In genomic region chr20:13638496-13639477, GRCh38 we compare ENCODE assay signal across 1 cellular context.
A peak's percentile ranks its signal among the peaks of the same experiment; 100 is the strongest.
TF ChIP-seq lines count a peak whose summit lies in the region.

TASP1 (minus strand) TSS chr20:13638932; CDS start chr20:13630078, 8,854 bp downstream.

TF ChIP-seq in H1, 55 proteins besides CTCF, POLR2A, EP300 and RAD21 (continued from another document):
- TF ChIP-seq, protein P1, sequence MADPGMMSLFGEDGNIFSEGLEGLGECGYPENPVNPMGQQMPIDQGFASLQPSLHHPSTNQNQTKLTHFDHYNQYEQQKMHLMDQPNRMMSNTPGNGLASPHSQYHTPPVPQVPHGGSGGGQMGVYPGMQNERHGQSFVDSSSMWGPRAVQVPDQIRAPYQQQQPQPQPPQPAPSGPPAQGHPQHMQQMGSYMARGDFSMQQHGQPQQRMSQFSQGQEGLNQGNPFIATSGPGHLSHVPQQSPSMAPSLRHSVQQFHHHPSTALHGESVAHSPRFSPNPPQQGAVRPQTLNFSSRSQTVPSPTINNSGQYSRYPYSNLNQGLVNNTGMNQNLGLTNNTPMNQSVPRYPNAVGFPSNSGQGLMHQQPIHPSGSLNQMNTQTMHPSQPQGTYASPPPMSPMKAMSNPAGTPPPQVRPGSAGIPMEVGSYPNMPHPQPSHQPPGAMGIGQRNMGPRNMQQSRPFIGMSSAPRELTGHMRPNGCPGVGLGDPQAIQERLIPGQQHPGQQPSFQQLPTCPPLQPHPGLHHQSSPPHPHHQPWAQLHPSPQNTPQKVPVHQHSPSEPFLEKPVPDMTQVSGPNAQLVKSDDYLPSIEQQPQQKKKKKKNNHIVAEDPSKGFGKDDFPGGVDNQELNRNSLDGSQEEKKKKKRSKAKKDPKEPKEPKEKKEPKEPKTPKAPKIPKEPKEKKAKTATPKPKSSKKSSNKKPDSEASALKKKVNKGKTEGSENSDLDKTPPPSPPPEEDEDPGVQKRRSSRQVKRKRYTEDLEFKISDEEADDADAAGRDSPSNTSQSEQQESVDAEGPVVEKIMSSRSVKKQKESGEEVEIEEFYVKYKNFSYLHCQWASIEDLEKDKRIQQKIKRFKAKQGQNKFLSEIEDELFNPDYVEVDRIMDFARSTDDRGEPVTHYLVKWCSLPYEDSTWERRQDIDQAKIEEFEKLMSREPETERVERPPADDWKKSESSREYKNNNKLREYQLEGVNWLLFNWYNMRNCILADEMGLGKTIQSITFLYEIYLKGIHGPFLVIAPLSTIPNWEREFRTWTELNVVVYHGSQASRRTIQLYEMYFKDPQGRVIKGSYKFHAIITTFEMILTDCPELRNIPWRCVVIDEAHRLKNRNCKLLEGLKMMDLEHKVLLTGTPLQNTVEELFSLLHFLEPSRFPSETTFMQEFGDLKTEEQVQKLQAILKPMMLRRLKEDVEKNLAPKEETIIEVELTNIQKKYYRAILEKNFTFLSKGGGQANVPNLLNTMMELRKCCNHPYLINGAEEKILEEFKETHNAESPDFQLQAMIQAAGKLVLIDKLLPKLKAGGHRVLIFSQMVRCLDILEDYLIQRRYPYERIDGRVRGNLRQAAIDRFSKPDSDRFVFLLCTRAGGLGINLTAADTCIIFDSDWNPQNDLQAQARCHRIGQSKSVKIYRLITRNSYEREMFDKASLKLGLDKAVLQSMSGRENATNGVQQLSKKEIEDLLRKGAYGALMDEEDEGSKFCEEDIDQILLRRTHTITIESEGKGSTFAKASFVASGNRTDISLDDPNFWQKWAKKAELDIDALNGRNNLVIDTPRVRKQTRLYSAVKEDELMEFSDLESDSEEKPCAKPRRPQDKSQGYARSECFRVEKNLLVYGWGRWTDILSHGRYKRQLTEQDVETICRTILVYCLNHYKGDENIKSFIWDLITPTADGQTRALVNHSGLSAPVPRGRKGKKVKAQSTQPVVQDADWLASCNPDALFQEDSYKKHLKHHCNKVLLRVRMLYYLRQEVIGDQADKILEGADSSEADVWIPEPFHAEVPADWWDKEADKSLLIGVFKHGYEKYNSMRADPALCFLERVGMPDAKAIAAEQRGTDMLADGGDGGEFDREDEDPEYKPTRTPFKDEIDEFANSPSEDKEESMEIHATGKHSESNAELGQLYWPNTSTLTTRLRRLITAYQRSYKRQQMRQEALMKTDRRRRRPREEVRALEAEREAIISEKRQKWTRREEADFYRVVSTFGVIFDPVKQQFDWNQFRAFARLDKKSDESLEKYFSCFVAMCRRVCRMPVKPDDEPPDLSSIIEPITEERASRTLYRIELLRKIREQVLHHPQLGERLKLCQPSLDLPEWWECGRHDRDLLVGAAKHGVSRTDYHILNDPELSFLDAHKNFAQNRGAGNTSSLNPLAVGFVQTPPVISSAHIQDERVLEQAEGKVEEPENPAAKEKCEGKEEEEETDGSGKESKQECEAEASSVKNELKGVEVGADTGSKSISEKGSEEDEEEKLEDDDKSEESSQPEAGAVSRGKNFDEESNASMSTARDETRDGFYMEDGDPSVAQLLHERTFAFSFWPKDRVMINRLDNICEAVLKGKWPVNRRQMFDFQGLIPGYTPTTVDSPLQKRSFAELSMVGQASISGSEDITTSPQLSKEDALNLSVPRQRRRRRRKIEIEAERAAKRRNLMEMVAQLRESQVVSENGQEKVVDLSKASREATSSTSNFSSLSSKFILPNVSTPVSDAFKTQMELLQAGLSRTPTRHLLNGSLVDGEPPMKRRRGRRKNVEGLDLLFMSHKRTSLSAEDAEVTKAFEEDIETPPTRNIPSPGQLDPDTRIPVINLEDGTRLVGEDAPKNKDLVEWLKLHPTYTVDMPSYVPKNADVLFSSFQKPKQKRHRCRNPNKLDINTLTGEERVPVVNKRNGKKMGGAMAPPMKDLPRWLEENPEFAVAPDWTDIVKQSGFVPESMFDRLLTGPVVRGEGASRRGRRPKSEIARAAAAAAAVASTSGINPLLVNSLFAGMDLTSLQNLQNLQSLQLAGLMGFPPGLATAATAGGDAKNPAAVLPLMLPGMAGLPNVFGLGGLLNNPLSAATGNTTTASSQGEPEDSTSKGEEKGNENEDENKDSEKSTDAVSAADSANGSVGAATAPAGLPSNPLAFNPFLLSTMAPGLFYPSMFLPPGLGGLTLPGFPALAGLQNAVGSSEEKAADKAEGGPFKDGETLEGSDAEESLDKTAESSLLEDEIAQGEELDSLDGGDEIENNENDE (IDR thresholded peaks at IDR 0.05; ENCODE audit: insufficient replicate concordance, low read length) = no peak
- TF ChIP-seq GABPA (IDR thresholded peaks at IDR 0.05; ENCODE audit: borderline replicate concordance, insufficient read depth, low read length) (peak; percentile 82; the same call in 1 of the 2 replicates), GTF2F1 (IDR thresholded peaks at IDR 0.05; ENCODE audit: borderline replicate concordance, low read depth, low read length) (no peak), SP1 (IDR thresholded peaks at IDR 0.05; ENCODE audit: low read depth, low read length) (0 out of 2 replicates have a peak, but pooled peaks have one; percentile 14), POLR2AphosphoS5 (IDR thresholded peaks at IDR 0.05; ENCODE audit: low read depth, low read length) (peak; percentile 32; the same call in 1 of the 2 replicates), ASH2L (IDR thresholded peaks at IDR 0.05; ENCODE audit: low read length) (peak; percentile 96), KDM4A (IDR thresholded peaks at IDR 0.05; ENCODE audit: low read depth, low read length, severe bottlenecking) (peak; percentile 65), TEAD4 (IDR thresholded peaks at IDR 0.05; ENCODE audit: low read depth, low read length) (no peak), TAF1 (IDR thresholded peaks at IDR 0.05; ENCODE audit: low read depth, low read length) (peak; percentile 54; the same call in 1 of the 2 replicates), ZNF274 (IDR thresholded peaks at IDR 0.05; ENCODE audit: borderline replicate concordance, extremely low read depth, low read length) (no peak), PHF8 (conservative IDR thresholded peaks at IDR 0.05; ENCODE audit: low read depth, low read length) (peak; percentile 56), SAP30 (IDR thresholded peaks at IDR 0.05; ENCODE audit: insufficient read depth, insufficient replicate concordance, low read length) (peak; percentile 98), CEBPB (IDR thresholded peaks at IDR 0.05; ENCODE audit: low read depth, low read length) (no peak), RXRA (IDR thresholded peaks at IDR 0.05; ENCODE audit: insufficient read depth, low read depth, low read length) (no peak), HDAC6 (IDR thresholded peaks at IDR 0.05; ENCODE audit: low read depth, low read length) (no peak), SIX5 (IDR thresholded peaks at IDR 0.05; ENCODE audit: low read depth, low read length) (no peak), CREB1 (IDR thresholded peaks at IDR 0.05) (0 out of 2 replicates have a peak, but pooled peaks have one; percentile 26), SUZ12 (IDR thresholded peaks at IDR 0.05; ENCODE audit: low read length) (no peak), TCF12 (IDR thresholded peaks at IDR 0.05; ENCODE audit: low read depth, low read length) (no peak), CBX5 (IDR thresholded peaks at IDR 0.05; ENCODE audit: low read depth, low read length) (no peak), YY1 (IDR thresholded peaks at IDR 0.05; ENCODE audit: low read depth, low read length) (no peak), MAX (IDR thresholded peaks at IDR 0.05) (no peak; the same call in 1 of the 2 replicates), SIRT6 (IDR thresholded peaks at IDR 0.05; ENCODE audit: low read length) (no peak), NANOG (IDR thresholded peaks at IDR 0.05; ENCODE audit: insufficient read depth, low read depth, low read length, poor library complexity, severe bottlenecking) (no peak), SP2 (IDR thresholded peaks at IDR 0.05; ENCODE audit: low read length) (no peak), TBP (IDR thresholded peaks at IDR 0.05; ENCODE audit: low read depth, low read length) (peak; percentile 66), POU5F1 (IDR thresholded peaks at IDR 0.05; ENCODE audit: low read depth, low read length) (no peak), BCL11A (IDR thresholded peaks at IDR 0.05; ENCODE audit: low read depth in 2 of 2, low read length in 2 of 2) (no peak), CHD2 (IDR thresholded peaks at IDR 0.05; ENCODE audit: low read length) (no peak), RNF2 (IDR thresholded peaks at IDR 0.05; ENCODE audit: borderline replicate concordance, low read depth, low read length, missing control alignments, poor library complexity, severe bottlenecking) (no peak), JUN (IDR thresholded peaks at IDR 0.05; ENCODE audit: low read depth, low read length) (no peak), MAFK (IDR thresholded peaks at IDR 0.05; ENCODE audit: low read depth, low read length) (no peak), FOSL1 (IDR thresholded peaks at IDR 0.05; ENCODE audit: insufficient read depth, low read depth, low read length) (no peak), SRF (IDR thresholded peaks at IDR 0.05; ENCODE audit: low read depth, low read length) (no peak), CHD1 (IDR thresholded peaks at IDR 0.05; ENCODE audit: low read depth, low read length) (no peak), NRF1 (IDR thresholded peaks at IDR 0.05; ENCODE audit: low read depth, low read length) (peak; percentile 75), RBBP5 (IDR thresholded peaks at IDR 0.05; ENCODE audit: borderline replicate concordance, low read depth, low read length) (peak; percentile 60; the same call in 1 of the 2 replicates), JUND (IDR thresholded peaks at IDR 0.05; ENCODE audit: low read length) (no peak), SP4 (IDR thresholded peaks at IDR 0.05; ENCODE audit: low read length) (no peak), HDAC2 (IDR thresholded peaks at IDR 0.05; ENCODE audit: borderline replicate concordance in 1 of 2, low read depth in 2 of 2, low read length in 2 of 2) (peak in 1 of 2 experiments; percentile 72; a peak in 1 of 4 replicates)
- TF ChIP-seq, protein P2, sequence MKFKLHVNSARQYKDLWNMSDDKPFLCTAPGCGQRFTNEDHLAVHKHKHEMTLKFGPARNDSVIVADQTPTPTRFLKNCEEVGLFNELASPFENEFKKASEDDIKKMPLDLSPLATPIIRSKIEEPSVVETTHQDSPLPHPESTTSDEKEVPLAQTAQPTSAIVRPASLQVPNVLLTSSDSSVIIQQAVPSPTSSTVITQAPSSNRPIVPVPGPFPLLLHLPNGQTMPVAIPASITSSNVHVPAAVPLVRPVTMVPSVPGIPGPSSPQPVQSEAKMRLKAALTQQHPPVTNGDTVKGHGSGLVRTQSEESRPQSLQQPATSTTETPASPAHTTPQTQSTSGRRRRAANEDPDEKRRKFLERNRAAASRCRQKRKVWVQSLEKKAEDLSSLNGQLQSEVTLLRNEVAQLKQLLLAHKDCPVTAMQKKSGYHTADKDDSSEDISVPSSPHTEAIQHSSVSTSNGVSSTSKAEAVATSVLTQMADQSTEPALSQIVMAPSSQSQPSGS (IDR thresholded peaks at IDR 0.05; ENCODE audit: low read length) = no peak
- TF ChIP-seq, protein P3, sequence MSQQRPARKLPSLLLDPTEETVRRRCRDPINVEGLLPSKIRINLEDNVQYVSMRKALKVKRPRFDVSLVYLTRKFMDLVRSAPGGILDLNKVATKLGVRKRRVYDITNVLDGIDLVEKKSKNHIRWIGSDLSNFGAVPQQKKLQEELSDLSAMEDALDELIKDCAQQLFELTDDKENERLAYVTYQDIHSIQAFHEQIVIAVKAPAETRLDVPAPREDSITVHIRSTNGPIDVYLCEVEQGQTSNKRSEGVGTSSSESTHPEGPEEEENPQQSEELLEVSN (IDR thresholded peaks at IDR 0.05) = peak; percentile 35; the same call in 1 of the 2 replicates
- TF ChIP-seq, protein P4, sequence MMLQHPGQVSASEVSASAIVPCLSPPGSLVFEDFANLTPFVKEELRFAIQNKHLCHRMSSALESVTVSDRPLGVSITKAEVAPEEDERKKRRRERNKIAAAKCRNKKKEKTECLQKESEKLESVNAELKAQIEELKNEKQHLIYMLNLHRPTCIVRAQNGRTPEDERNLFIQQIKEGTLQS (IDR thresholded peaks at IDR 0.05; ENCODE audit: insufficient read depth, low read depth, low read length) = peak; percentile 56; the same call in 1 of the 2 replicates
- TF ChIP-seq, protein P5, sequence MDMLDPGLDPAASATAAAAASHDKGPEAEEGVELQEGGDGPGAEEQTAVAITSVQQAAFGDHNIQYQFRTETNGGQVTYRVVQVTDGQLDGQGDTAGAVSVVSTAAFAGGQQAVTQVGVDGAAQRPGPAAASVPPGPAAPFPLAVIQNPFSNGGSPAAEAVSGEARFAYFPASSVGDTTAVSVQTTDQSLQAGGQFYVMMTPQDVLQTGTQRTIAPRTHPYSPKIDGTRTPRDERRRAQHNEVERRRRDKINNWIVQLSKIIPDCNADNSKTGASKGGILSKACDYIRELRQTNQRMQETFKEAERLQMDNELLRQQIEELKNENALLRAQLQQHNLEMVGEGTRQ (IDR thresholded peaks at IDR 0.05; ENCODE audit: low read length) = peak; percentile 92
